33 cellular contexts compared by ENCODE assay signal in genomic region chr6:29968905-29969304, GRCh38.
"Had no signal": no experiment of that assay in that cellular context is flagged by ENCODE, and none has a peak within 500 bp of the region (broad histone marks: within the 10 kb centered on the region; RNA-seq: fewer than 3 reads in every experiment).

No MANE protein-coding gene starts in this region.

- ATAC-seq: activated CD8-positive, alpha-beta T cell treated with anti-CD3 and anti-CD28 coated beads for 36 hours; activated naive CD4-positive, alpha-beta T cell treated with anti-CD3 and anti-CD28 coated beads, Interleukin-2, amount 50 U/mL, for 72 hours; activated T-cell treated with anti-CD3 and anti-CD28 coated beads, Interleukin-2, amount 50 U/mL, for 4 hours; activated T-cell treated with anti-CD3 and anti-CD28 coated beads, Interleukin-2, amount 50 U/mL, for 72 hours; activated T-helper 17 cell treated with anti-CD3 and anti-CD28 coated beads, Interleukin-2, amount 50 U/mL, for 72 hours had no signal

- H3K9me3 ChIP-seq: adrenal gland, body of pancreas, breast epithelium had no signal

- H3K4me3 ChIP-seq: adrenal gland, body of pancreas, breast epithelium had no signal

- H3K27me3 ChIP-seq: adrenal gland, body of pancreas, brain microvascular endothelial cell, breast epithelium had no signal

- DNase-seq: activated B cell treated with CpG ODN at 0.5 μM for 24 hours; activated CD4-positive, alpha-beta memory T cell treated with anti-CD3 and anti-CD28 coated beads for 36 hours; activated CD4-positive, alpha-beta T cell treated with anti-CD3 and anti-CD28 coated beads for 4 hours; activated CD4-positive, alpha-beta T cell treated with anti-CD3 and anti-CD28 coated beads, Interleukin-2, amount 10 ng/mL, durations not matched to agents 24 days and 14 days; activated CD4-positive, alpha-beta T cell treated with anti-CD3 and anti-CD28 coated beads, Interleukin-2, amount 50 U/mL, for 1 hour; activated CD4-positive, alpha-beta T cell treated with anti-CD3 and anti-CD28 coated beads, Interleukin-2, amount 50 U/mL, for 4 hours; activated CD4-positive, CD25-positive, alpha-beta regulatory T cell treated with anti-CD3 and anti-CD28 coated beads, Interleukin-2, amount 50 U/mL, for 72 hours; activated CD8-positive, alpha-beta memory T cell treated with anti-CD3 and anti-CD28 coated beads, Interleukin-2, amount 50 U/mL, for 4 hours; activated CD8-positive, alpha-beta T cell treated with anti-CD3 and anti-CD28 coated beads for 36 hours; activated effector memory CD4-positive, alpha-beta T cell treated with anti-CD3 and anti-CD28 coated beads, Interleukin-2, amount 50 U/mL, for 16 hours; activated gamma-delta T cell treated with Interleukin-2 at 50 U/mL for 16 hours; activated naive CD4-positive, alpha-beta T cell; activated naive CD4-positive, alpha-beta T cell treated with anti-CD3 and anti-CD28 coated beads for 36 hours; activated naive CD4-positive, alpha-beta T cell treated with anti-CD3 and anti-CD28 coated beads, Interleukin-2, amount 50 U/mL, for 16 hours; activated naive CD8-positive, alpha-beta T cell treated with anti-CD3 and anti-CD28 coated beads for 36 hours; activated T-cell treated with anti-CD3 and anti-CD28 coated beads for 4 hours; activated T-cell treated with anti-CD3 and anti-CD28 coated beads, Interleukin-2, amount 50 U/mL, for 1 hour; activated T-cell treated with anti-CD3 and anti-CD28 coated beads, Interleukin-2, amount 50 U/mL, for 4 hours; activated T-cell treated with anti-CD3 and anti-CD28 coated beads, Interleukin-2, amount 50 U/mL, for 72 hours; amniotic stem cell; aorta; brain microvascular endothelial cell; central memory CD4-positive, alpha-beta T cell; T-helper 2 cell; T-helper 9 cell had no signal

- H3K36me3 ChIP-seq: adrenal gland, brain microvascular endothelial cell, breast epithelium had no signal

- H3K27ac ChIP-seq: adrenal gland, brain microvascular endothelial cell, breast epithelium, VCaP had no signal

- FAIRE-seq: astrocyte, TTC549 had no signal
